Comparison of ENCODE assay signal across 34 cellular contexts in genomic region chr1:5876251-5876650, GRCh38.
DNase-seq lines count a peak whose midpoint lies in the region; ATAC-seq, FAIRE-seq and TF ChIP-seq lines count a peak whose summit lies in the region.
"Had no signal": no experiment of that assay in that cellular context is flagged by ENCODE, and none has a peak within 500 bp of the region (broad histone marks: within the 10 kb centered on the region; RNA-seq: fewer than 3 reads in every experiment).

No MANE protein-coding gene starts in this region.

- no peaks in the 10 kb centered on the region for H4K20me1 ChIP-seq in IMR-90 (ENCODE audit: insufficient read depth, low read length)
- H4K20me1 ChIP-seq: BLaER1 had no signal

- no peak for TF ChIP-seq POLR2A in IMR-90 (IDR thresholded peaks at IDR 0.05; ENCODE audit: low read depth, low read length)

- H3K79me1 ChIP-seq in IMR-90 (ENCODE audit: low read depth in 1 of 2, low read length in 2 of 2) (no peaks in the 10 kb centered on the region), neuronal stem cell (ENCODE audit: low read depth, low read length) (peaks cover 8% of the 10 kb centered on the region)

- no peak overlapping the region for H3K4me3 ChIP-seq in IMR-90 (ENCODE audit: insufficient read depth, low read depth, low read length)
- H3K4me3 ChIP-seq in WERI-Rb-1 (ENCODE audit: low read depth, low read length), result no peak overlapping the region
- no peak overlapping the region for H3K4me3 ChIP-seq in kidney (ENCODE audit: low read length in 2 of 2)
- no peak overlapping the region for H3K4me3 ChIP-seq in neuronal stem cell (ENCODE audit: low read length in 2 of 2)
- no peak overlapping the region for H3K4me3 ChIP-seq in tibial artery
- H3K4me3 ChIP-seq: A549; BLaER1; BLaER1 treated with 17β-estradiol and CSF1 and Interleukin-3, amounts not matched to agents 10 nM and 100 nM had no signal

- intact Hi-C loops in IMR-90 (cut with micrococcal nuclease) (no loop called here), kidney (cut with DNase I) (no loop called here), tibial artery (cut with DNase I; ENCODE audit: low total_unique reads) (no loop called here)

- H3K23ac ChIP-seq in IMR-90 (ENCODE audit: low read depth, low read length) (no peak overlapping the region), neuronal stem cell (ENCODE audit: low read depth, low read length, poor library complexity) (no peak overlapping the region)

- no TSS peak for BruUV-seq in IMR-90 (replicated peaks; lab: Mats Ljungman, UMichigan)

- H3K36me3 ChIP-seq in IMR-90 (ENCODE audit: control insufficient read depth, insufficient read depth, low read length) (peaks cover 17% of the 10 kb centered on the region), WERI-Rb-1 (peaks cover 37% of the 10 kb centered on the region), kidney (ENCODE audit: control insufficient read depth in 1 of 2, insufficient read depth in 2 of 2, low read length in 2 of 2) (peaks cover 7 to 16% of the 10 kb centered on the region in 2 donors), neuronal stem cell (replicated peaks in 1 of 2; ENCODE audit: control insufficient read depth in 2 of 2, insufficient read depth in 2 of 2, low read length in 2 of 2) (peaks cover 32 to 68% of the 10 kb centered on the region in 2 donors), tibial artery (peaks cover 35 to 99% (median 81%) of the 10 kb centered on the region in 3 donors)
- H3K36me3 ChIP-seq: BE2C had no signal

- H3K9ac ChIP-seq in IMR-90 (ENCODE audit: low read depth, low read length) (no peak overlapping the region), kidney (ENCODE audit: low read length in 2 of 2) (no peak overlapping the region), neuronal stem cell (ENCODE audit: low read depth, low read length, poor library complexity) (no peak overlapping the region)
- H3K9ac ChIP-seq: BLaER1; BLaER1 treated with 17β-estradiol and CSF1 and Interleukin-3, amounts not matched to agents 10 nM and 100 nM had no signal

- in situ Hi-C loops in IMR-90 (cut with MboI; ENCODE audit: low sequenced_read_pairs), result no loop called here

- H2AK5ac ChIP-seq in IMR-90 (ENCODE audit: low read depth, low read length) (no peak overlapping the region), neuronal stem cell (ENCODE audit: low read depth, low read length) (no peak overlapping the region)

- H4K8ac ChIP-seq in IMR-90 (ENCODE audit: low read depth in 2 of 2, low read length in 2 of 2) (no peak overlapping the region), neuronal stem cell (ENCODE audit: low read depth, low read length) (no peak overlapping the region)

- no peak overlapping the region for H3K18ac ChIP-seq in IMR-90 (ENCODE audit: low read depth, low read length)
- peak overlapping the region; percentile 44 for H3K18ac ChIP-seq in neuronal stem cell (ENCODE audit: low read length)

- H3K27me3 ChIP-seq in IMR-90 (ENCODE audit: control insufficient read depth, insufficient read depth, low read length) (no peaks in the 10 kb centered on the region), WERI-Rb-1 (ENCODE audit: insufficient read depth, low read depth, severe bottlenecking) (no peaks in the 10 kb centered on the region), neuronal stem cell (ENCODE audit: control insufficient read depth in 3 of 3, insufficient read depth in 3 of 3, low read depth in 1 of 3, low read length in 3 of 3) (no peaks in the 10 kb centered on the region), tibial artery (no peaks in the 10 kb centered on the region)
- H3K27me3 ChIP-seq: BE2C; BLaER1; BLaER1 treated with 17β-estradiol and CSF1 and Interleukin-3, amounts not matched to agents 10 nM and 100 nM had no signal

- no peak for TF ChIP-seq RAD21 in IMR-90 (IDR thresholded peaks at IDR 0.05; ENCODE audit: low read length)

- H2BK15ac ChIP-seq in IMR-90 (ENCODE audit: low read depth, low read length), result no peak overlapping the region
- no peak overlapping the region for H2BK15ac ChIP-seq in neuronal stem cell (ENCODE audit: low read length)

- FAIRE-seq in kidney (lab: Jason Lieb, UNC), result no peak
- FAIRE-seq: A204.1, A549, D721Med had no signal

- no peak overlapping the region for H4K5ac ChIP-seq in IMR-90 (ENCODE audit: low read depth, low read length)

- CTCF ChIA-PET in IMR-90 (lab: Yijun Ruan, JAX), result no interaction called here

- H3K4me2 ChIP-seq in IMR-90 (ENCODE audit: low read depth, low read length) (no peak overlapping the region), neuronal stem cell (ENCODE audit: insufficient read depth, low read length, poor library complexity, severe bottlenecking) (no peak overlapping the region)
- H3K4me2 ChIP-seq: A549; BLaER1; BLaER1 treated with 17β-estradiol and CSF1 and Interleukin-3, amounts not matched to agents 10 nM and 100 nM had no signal

- no peak overlapping the region for H2AK9ac ChIP-seq in IMR-90 (replicated peaks; ENCODE audit: low read depth, low read length, poor library complexity)

- H3K4ac ChIP-seq in IMR-90 (ENCODE audit: low read depth, low read length), result no peak overlapping the region
- no peak overlapping the region for H3K4ac ChIP-seq in neuronal stem cell (ENCODE audit: low read length)

- no peaks in the 10 kb centered on the region for H3K9me1 ChIP-seq in IMR-90 (ENCODE audit: insufficient read depth, low read length)

- no peak for ATAC-seq in IMR-90 (ENCODE audit: low read depth)
- no peak for ATAC-seq in stimulated activated naive CD8-positive, alpha-beta T cell treated with anti-CD3 and anti-CD28 coated beads, Interleukin-15, Interleukin-2, amounts not matched to agents 100 U/mL and 50 U/mL, for 24 hours
- ATAC-seq: A549; CD8-positive, alpha-beta T cell had no signal

- no peak overlapping the region for H2BK12ac ChIP-seq in neuronal stem cell (ENCODE audit: low read length)

- dilution Hi-C loops in IMR-90 (cut with HindIII; ENCODE audit: low sequenced_read_pairs, unreplicated experiment), result no loop called here

- DNase-seq in IMR-90 (no peak), WERI-Rb-1 (peak; percentile 27), kidney (peak; percentile 52), neuronal stem cell (ENCODE audit: low spot score) (no peak), T-helper 9 cell (no peak), tibial artery (no peak)
- DNase-seq in stimulated activated naive CD8-positive, alpha-beta T cell treated with anti-CD3 and anti-CD28 coated beads, Interleukin-15, Interleukin-2, amounts not matched to agents 100 U/mL and 50 U/mL, for 24 hours, result no peak
- DNase-seq in stimulated activated CD4-positive, alpha-beta T cell treated with anti-CD3 and anti-CD28 coated beads, Interleukin-15, amount 100 ng/mL, for 24 hours, result no peak
- DNase-seq: 8988T; ACHN; AML-193; BE2C; C1 segment of cervical spinal cord; Caco-2; Calu3; CD4-positive, alpha-beta memory T cell; CD4-positive, alpha-beta T cell; CD4-positive, CD25-positive, alpha-beta regulatory T cell; CD8-positive, alpha-beta T cell; COR-L47; DMS 273 treated with DMSO at 0.1 percent for 48 hours; DMS153; DMS53; DMS79; DMS79 treated with DMSO at 0.1 percent for 48 hours; DND-41; EL had no signal

- peaks cover 7% of the 10 kb centered on the region; the same call in 1 of the 2 replicates for H3K9me3 ChIP-seq in IMR-90 (ENCODE audit: control insufficient read depth, insufficient read depth, low read length)
- no peaks in the 10 kb centered on the region for H3K9me3 ChIP-seq in WERI-Rb-1 (ENCODE audit: severe bottlenecking)
- peaks cover 0 to 6% of the 10 kb centered on the region in 2 donors for H3K9me3 ChIP-seq in kidney (ENCODE audit: control insufficient read depth in 1 of 2, low read length in 2 of 2)
- H3K9me3 ChIP-seq in neuronal stem cell (replicated peaks in 1 of 2; ENCODE audit: control insufficient read depth in 2 of 2, insufficient read depth in 1 of 2, low read depth in 1 of 2, low read length in 2 of 2), result peaks cover 0 to 4% of the 10 kb centered on the region in 2 donors
- H3K9me3 ChIP-seq in tibial artery, result peaks cover 0 to 10% (median 7%) of the 10 kb centered on the region in 3 donors
- H3K9me3 ChIP-seq: A549, BE2C, Caco-2 had no signal

- H3K4me1 ChIP-seq in IMR-90 (ENCODE audit: control insufficient read depth, insufficient read depth, low read length), result no peaks in the 10 kb centered on the region
- no peaks in the 10 kb centered on the region for H3K4me1 ChIP-seq in kidney (ENCODE audit: control insufficient read depth in 1 of 2, insufficient read depth in 1 of 2, low read depth in 1 of 2, low read length in 2 of 2)
- H3K4me1 ChIP-seq in neuronal stem cell (ENCODE audit: control insufficient read depth in 2 of 2, insufficient read depth in 1 of 2, low read depth in 1 of 2, low read length in 2 of 2), result peaks cover 1 to 2% of the 10 kb centered on the region in 2 donors
- H3K4me1 ChIP-seq in tibial artery, result no peaks in the 10 kb centered on the region
- H3K4me1 ChIP-seq: A549, BE2C, Caco-2 had no signal

- no peak overlapping the region for H3K56ac ChIP-seq in IMR-90 (ENCODE audit: extremely low read depth, insufficient read depth, low read length)

- H2AFZ ChIP-seq in IMR-90 (replicated peaks; ENCODE audit: low read length, poor library complexity) (peak overlapping the region; percentile 21), neuronal stem cell (ENCODE audit: low read length) (no peak overlapping the region)

- WGBS in IMR-90 (ENCODE audit: extremely low coverage in 2 of 2, insufficient read length in 1 of 2), 2 experiments, result no CpG with 5 or more reads among the region's 7 CpGs
- whole genome bisulfite sequencing in neuronal stem cell (ENCODE audit: extremely low coverage in 2 of 2, insufficient read length in 2 of 2, insufficient replicate concordance in 1 of 2), 2 donors, result no CpG with 5 or more reads among the region's 7 CpGs

- H3K27ac ChIP-seq in IMR-90 (ENCODE audit: insufficient read depth, low read length) (no peak overlapping the region), WERI-Rb-1 (no peak overlapping the region), kidney (ENCODE audit: low read depth in 2 of 2, low read length in 2 of 2) (no peak overlapping the region), neuronal stem cell (replicated peaks; ENCODE audit: low read length) (no peak overlapping the region), tibial artery (no peak overlapping the region)
- H3K27ac ChIP-seq: 22Rv1; A549; BLaER1; BLaER1 treated with 17β-estradiol and CSF1 and Interleukin-3, amounts not matched to agents 10 nM and 100 nM; C4-2B had no signal

- POLR2A ChIA-PET in IMR-90 (lab: Charles Lee; ENCODE audit: unreplicated experiment), result no interaction called here

- H4K91ac ChIP-seq in IMR-90 (ENCODE audit: insufficient read depth, low read depth, low read length) (no peak overlapping the region), neuronal stem cell (ENCODE audit: low read depth, low read length, poor library complexity) (no peak overlapping the region)

- H2BK5ac ChIP-seq in IMR-90 (ENCODE audit: low read depth, low read length, poor library complexity, severe bottlenecking) (no peak overlapping the region), neuronal stem cell (ENCODE audit: low read length) (no peak overlapping the region)

- H2BK120ac ChIP-seq in IMR-90 (ENCODE audit: low read depth, low read length) (no peak overlapping the region), neuronal stem cell (ENCODE audit: low read depth, low read length) (no peak overlapping the region)

- no peak overlapping the region for H2BK20ac ChIP-seq in IMR-90 (ENCODE audit: low read depth, low read length)

- H3K14ac ChIP-seq in IMR-90 (replicated peaks; ENCODE audit: low read depth, low read length), result no peak overlapping the region
- no peak overlapping the region for H3K14ac ChIP-seq in neuronal stem cell (ENCODE audit: low read length)

- TF ChIP-seq CTCF in IMR-90 (conservative IDR thresholded peaks at IDR 0.05; ENCODE audit: low read depth, low read length) (no peak), WERI-Rb-1 (IDR thresholded peaks at IDR 0.05; ENCODE audit: low read depth, low read length) (no peak), kidney (IDR thresholded peaks at IDR 0.05; ENCODE audit: borderline replicate concordance, extremely low read depth, insufficient read depth) (no peak), tibial artery (IDR thresholded peaks at IDR 0.05) (no peak)

Comparison
In these comparisons a context has a peak if more than half of its experiments do, and no peak if none do; other contexts are left out.
1. DNase-seq: peak in WERI-Rb-1 (single experiment) and kidney (single experiment); none in IMR-90 (single experiment), neuronal stem cell (single experiment), T-helper 9 cell (single experiment), stimulated activated naive CD8-positive, alpha-beta T cell treated with anti-CD3 and anti-CD28 coated beads, Interleukin-15, Interleukin-2, amounts not matched to agents 100 U/mL and 50 U/mL, for 24 hours (single experiment), stimulated activated CD4-positive, alpha-beta T cell treated with anti-CD3 and anti-CD28 coated beads, Interleukin-15, amount 100 ng/mL, for 24 hours (single experiment) and tibial artery (0 of 2).